In genomic region chr1:176568185-176568584, GRCh38 we compare ENCODE assay signal across 21 cellular contexts.
A peak's percentile ranks its signal among the peaks of the same experiment; 100 is the strongest.
DNase-seq lines count a peak whose midpoint lies in the region; ATAC-seq, FAIRE-seq and TF ChIP-seq lines count a peak whose summit lies in the region.
"Had no signal": no experiment of that assay in that cellular context is flagged by ENCODE, and none has a peak within 500 bp of the region (broad histone marks: within the 10 kb centered on the region; RNA-seq: fewer than 3 reads in every experiment).

No MANE protein-coding gene starts in this region.

- H3K36me3 ChIP-seq in left lung (no peaks in the 10 kb centered on the region), pancreas (no peaks in the 10 kb centered on the region), vagina (no peaks in the 10 kb centered on the region)
- H3K36me3 ChIP-seq: BE2C; BLaER1 treated with 17β-estradiol and CSF1 and Interleukin-3, amounts not matched to agents 10 nM and 100 nM; HAP-1 had no signal

- peak overlapping the region; percentile 7; the same call in 1 of the 2 replicates for H3K27ac ChIP-seq in C4-2B
- H3K27ac ChIP-seq in left lung, result peak overlapping the region in 1 of 2 donors; percentile 59
- H3K27ac ChIP-seq in pancreas, result no peak overlapping the region
- no peak overlapping the region for H3K27ac ChIP-seq in vagina
- no peak overlapping the region for H3K27ac ChIP-seq in coronary artery
- H3K27ac ChIP-seq: BLaER1 treated with 17β-estradiol and CSF1 and Interleukin-3, amounts not matched to agents 10 nM and 100 nM had no signal

- intact Hi-C loops in left lung (cut with DNase I) (loop anchor here in 1 of 2 donors (10.0 kb wide), 1 partner anchor 127 kb away; no protein-coding TSS in a partner anchor), pancreas (cut with DNase I) (loop anchor here in 1 of 3 donors (10.0 kb wide), 1 partner anchor 277 kb away; no protein-coding TSS in a partner anchor), vagina (cut with DNase I) (loop anchor here (10.0 kb wide), 1 partner anchor 127 kb away; no protein-coding TSS in a partner anchor)

- no peak for FAIRE-seq in pancreas (lab: Jason Lieb, UNC)
- FAIRE-seq: A204.1, G401.6, GM12892, H54 had no signal

- H3K4me1 ChIP-seq in left lung (peaks cover 0 to 5% of the 10 kb centered on the region in 2 donors), pancreas (no peaks in the 10 kb centered on the region), vagina (peaks cover 15% of the 10 kb centered on the region)
- H3K4me1 ChIP-seq: BE2C, HAP-1 had no signal

- no peak for TF ChIP-seq CTCF in C4-2B (conservative IDR thresholded peaks at IDR 0.05)
- no peak for TF ChIP-seq CTCF in left lung (IDR thresholded peaks at IDR 0.05)
- no peak for TF ChIP-seq CTCF in pancreas (IDR thresholded peaks at IDR 0.05)
- no peak for TF ChIP-seq CTCF in vagina (IDR thresholded peaks at IDR 0.05)
- TF ChIP-seq CTCF in coronary artery (IDR thresholded peaks at IDR 0.05), result no peak

- H3K4me3 ChIP-seq in left lung (no peak overlapping the region), pancreas (no peak overlapping the region), vagina (no peak overlapping the region), coronary artery (no peak overlapping the region)
- H3K4me3 ChIP-seq: BLaER1 treated with 17β-estradiol and CSF1 and Interleukin-3, amounts not matched to agents 10 nM and 100 nM; HAP-1 had no signal

- 25 to 38% methylated on average over 1 of the region's 1 CpG for WGBS in pancreas, 2 donors

- DNase-seq in left lung (no peak), pancreas (no peak), amniotic stem cell (lab: John Stamatoyannopoulos, UW) (no peak), vagina (ENCODE audit: extremely low spot score in 2 of 2) (no peak), coronary artery (ENCODE audit: low spot score) (no peak)
- DNase-seq: ACHN; AML-193; BE2C; Calu3; CD4-positive, alpha-beta memory T cell; COR-L47; DND-41; GOT3; HFFc6 had no signal

- TF ChIP-seq POLR2A in vagina (IDR thresholded peaks at IDR 0.05), result no peak

- H3K9me3 ChIP-seq in left lung (no peaks in the 10 kb centered on the region), pancreas (no peaks in the 10 kb centered on the region), vagina (no peaks in the 10 kb centered on the region)
- H3K9me3 ChIP-seq: BE2C; BLaER1 treated with 17β-estradiol and CSF1 and Interleukin-3, amounts not matched to agents 10 nM and 100 nM; HAP-1 had no signal

- H3K27me3 ChIP-seq in left lung, result no peaks in the 10 kb centered on the region
- H3K27me3 ChIP-seq in pancreas, result no peaks in the 10 kb centered on the region
- no peaks in the 10 kb centered on the region for H3K27me3 ChIP-seq in vagina
- H3K27me3 ChIP-seq: BE2C; BLaER1 treated with 17β-estradiol and CSF1 and Interleukin-3, amounts not matched to agents 10 nM and 100 nM had no signal

- peak; percentile 69 for ATAC-seq in left lung
- ATAC-seq in pancreas, result peak in 3 of 4 donors; percentile 41 to 58 (median 50)
